23 cellular contexts compared by ENCODE assay signal in genomic region chr15:78045189-78045588, GRCh38. TPM values are rescaled to one million over a fixed set of nuclear protein-coding genes. Genes with fewer than 3 reads are reported as not detected.
A peak's percentile ranks its signal among the peaks of the same experiment; 100 is the strongest.
DNase-seq lines count a peak whose midpoint lies in the region; ATAC-seq and TF ChIP-seq lines count a peak whose summit lies in the region.
"Had no signal": no experiment of that assay in that cellular context is flagged by ENCODE, and none has a peak within 500 bp of the region (broad histone marks: within the 10 kb centered on the region; RNA-seq: fewer than 3 reads in every experiment).

No MANE protein-coding gene starts in this region.

- H3K4me1 Mint-ChIP-seq in T-helper 2 cell treated with Interferon-gamma antibody and Interleukin-4, amounts not matched to agents 5 μg/mL and 100 μg/mL, for 36 hours (ENCODE audit: low read depth) = peaks cover 78% of the 10 kb centered on the region
- peaks cover 89% of the 10 kb centered on the region for H3K4me1 Mint-ChIP-seq in activated T-helper 2 cell treated with anti-CD3 and anti-CD28 coated beads, Interferon-gamma antibody, Interleukin-2, Interleukin-4, amounts not matched to agents 10 μg/mL and 5 μg/mL and 100 μg/mL, durations not matched to agents 14 hours and 24 hours and 36 hours (ENCODE audit: low read depth)
- peaks cover 78 to 79% of the 10 kb centered on the region in 2 donors for H3K4me1 Mint-ChIP-seq in natural killer cell

- H3K27ac ChIP-seq in HL-60 (replicated peaks) (peak overlapping the region; percentile 86), caudate nucleus (ENCODE audit: low read depth, low read length) (no peak overlapping the region), esophagus squamous epithelium (peak overlapping the region in 1 of 4 donors; percentile 11)
- H3K27ac ChIP-seq: prostate gland, testis had no signal

- no peaks in the 10 kb centered on the region for H3K27me3 Mint-ChIP-seq in T-helper 2 cell treated with Interferon-gamma antibody and Interleukin-4, amounts not matched to agents 5 μg/mL and 100 μg/mL, for 36 hours (ENCODE audit: low read depth)
- H3K27me3 Mint-ChIP-seq in activated T-helper 2 cell treated with anti-CD3 and anti-CD28 coated beads, Interferon-gamma antibody, Interleukin-2, Interleukin-4, amounts not matched to agents 10 μg/mL and 5 μg/mL and 100 μg/mL, durations not matched to agents 14 hours and 24 hours and 36 hours (ENCODE audit: low read depth) = no peaks in the 10 kb centered on the region
- H3K27me3 Mint-ChIP-seq in natural killer cell (ENCODE audit: low read depth in 2 of 2) = no peaks in the 10 kb centered on the region
- H3K27me3 Mint-ChIP-seq: naive B cell had no signal

- TF ChIP-seq POLR2A in esophagus squamous epithelium (IDR thresholded peaks at IDR 0.05) = no peak

- DNase-seq in T-helper 2 cell treated with Interferon-gamma antibody and Interleukin-4, amounts not matched to agents 5 μg/mL and 100 μg/mL, for 36 hours (ENCODE audit: low spot score) = no peak
- no peak for DNase-seq in T-helper 2 cell
- no peak for DNase-seq in HL-60 (ENCODE audit: low read depth in 1 of 2, low spot score in 1 of 2)
- no peak for DNase-seq in activated T-helper 2 cell treated with anti-CD3 and anti-CD28 coated beads, Interferon-gamma antibody, Interleukin-2, Interleukin-4, amounts not matched to agents 10 μg/mL and 5 μg/mL and 100 μg/mL, durations not matched to agents 14 hours and 24 hours and 36 hours (ENCODE audit: low spot score)
- DNase-seq in natural killer cell = no peak
- no peak for DNase-seq in caudate nucleus (lab: John Stamatoyannopoulos, UW)
- DNase-seq in esophagus squamous epithelium (lab: John Stamatoyannopoulos, UW) = no peak
- DNase-seq: activated T-cell treated with anti-CD3 and anti-CD28 coated beads for 4 hours; cerebellar nuclear complex; DMS153; heart left ventricle; Karpas-422; mammary epithelial cell; naive B cell; NCI-H1417; NCI-H2171; stimulated activated CD4-positive, alpha-beta T cell treated with anti-CD3 and anti-CD28 coated beads, Interleukin-4, amount 100 ng/mL, for 4 hours; T-helper 9 cell; testis had no signal

- TF ChIP-seq CTCF in HL-60 (IDR thresholded peaks at IDR 0.05; ENCODE audit: insufficient read depth, low read length) (no peak), natural killer cell (IDR thresholded peaks at IDR 0.05) (no peak), esophagus squamous epithelium (IDR thresholded peaks at IDR 0.05) (no peak)

- H3K9me3 Mint-ChIP-seq in T-helper 2 cell treated with Interferon-gamma antibody and Interleukin-4, amounts not matched to agents 5 μg/mL and 100 μg/mL, for 36 hours = no peaks in the 10 kb centered on the region
- H3K9me3 Mint-ChIP-seq in activated T-helper 2 cell treated with anti-CD3 and anti-CD28 coated beads, Interferon-gamma antibody, Interleukin-2, Interleukin-4, amounts not matched to agents 10 μg/mL and 5 μg/mL and 100 μg/mL, durations not matched to agents 14 hours and 24 hours and 36 hours = no peaks in the 10 kb centered on the region
- no peaks in the 10 kb centered on the region for H3K9me3 Mint-ChIP-seq in natural killer cell
- H3K9me3 Mint-ChIP-seq: naive B cell had no signal

- H3K4me3 ChIP-seq in HL-60 (replicated peaks; ENCODE audit: insufficient read depth, low read length) (no peak overlapping the region), esophagus squamous epithelium (no peak overlapping the region)
- H3K4me3 ChIP-seq: heart left ventricle, prostate gland, skin epidermis, testis had no signal

- H3K4me1 ChIP-seq in esophagus squamous epithelium = peaks cover 10 to 73% (median 48%) of the 10 kb centered on the region in 3 donors

- no peaks in the 10 kb centered on the region for H3K27me3 ChIP-seq in HL-60 (ENCODE audit: insufficient read depth, poor library complexity, severe bottlenecking)
- H3K27me3 ChIP-seq in esophagus squamous epithelium = no peaks in the 10 kb centered on the region
- H3K27me3 ChIP-seq: heart left ventricle, testis had no signal

- ATAC-seq in natural killer cell (no peak), HG03097 (IDR thresholded peaks at IDR 0.05; ENCODE audit: low FRiP score, unreplicated experiment) (no peak)
- ATAC-seq: heart left ventricle had no signal

- peaks cover 0 to 32% (median 0%) of the 10 kb centered on the region in 3 donors for H3K36me3 ChIP-seq in esophagus squamous epithelium
- H3K36me3 ChIP-seq: prostate gland had no signal

- intact Hi-C loops in activated T-helper 2 cell treated with anti-CD3 and anti-CD28 coated beads, Interferon-gamma antibody, Interleukin-2, Interleukin-4, amounts not matched to agents 10 μg/mL and 5 μg/mL and 100 μg/mL, durations not matched to agents 14 hours and 24 hours and 36 hours (cut with micrococcal nuclease) = no loop called here
- intact Hi-C loops in natural killer cell (cut with micrococcal nuclease) (no loop called here), esophagus squamous epithelium (cut with DNase I) (no loop called here)

- peaks cover 55% of the 10 kb centered on the region for H3K36me3 Mint-ChIP-seq in T-helper 2 cell treated with Interferon-gamma antibody and Interleukin-4, amounts not matched to agents 5 μg/mL and 100 μg/mL, for 36 hours (ENCODE audit: low read depth)
- H3K36me3 Mint-ChIP-seq in activated T-helper 2 cell treated with anti-CD3 and anti-CD28 coated beads, Interferon-gamma antibody, Interleukin-2, Interleukin-4, amounts not matched to agents 10 μg/mL and 5 μg/mL and 100 μg/mL, durations not matched to agents 14 hours and 24 hours and 36 hours (ENCODE audit: low read depth) = peaks cover 56% of the 10 kb centered on the region
- no peaks in the 10 kb centered on the region for H3K36me3 Mint-ChIP-seq in natural killer cell

- peak overlapping the region; percentile 5 for H3K4me3 Mint-ChIP-seq in T-helper 2 cell treated with Interferon-gamma antibody and Interleukin-4, amounts not matched to agents 5 μg/mL and 100 μg/mL, for 36 hours
- H3K4me3 Mint-ChIP-seq in activated T-helper 2 cell treated with anti-CD3 and anti-CD28 coated beads, Interferon-gamma antibody, Interleukin-2, Interleukin-4, amounts not matched to agents 10 μg/mL and 5 μg/mL and 100 μg/mL, durations not matched to agents 14 hours and 24 hours and 36 hours (ENCODE audit: low read depth) = peak overlapping the region; percentile 34
- H3K4me3 Mint-ChIP-seq in natural killer cell = peak overlapping the region; percentile 7
- H3K4me3 Mint-ChIP-seq: naive B cell had no signal

- peak overlapping the region; percentile 39 for H3K27ac Mint-ChIP-seq in T-helper 2 cell treated with Interferon-gamma antibody and Interleukin-4, amounts not matched to agents 5 μg/mL and 100 μg/mL, for 36 hours
- peak overlapping the region; percentile 96 for H3K27ac Mint-ChIP-seq in activated T-helper 2 cell treated with anti-CD3 and anti-CD28 coated beads, Interferon-gamma antibody, Interleukin-2, Interleukin-4, amounts not matched to agents 10 μg/mL and 5 μg/mL and 100 μg/mL, durations not matched to agents 14 hours and 24 hours and 36 hours
- H3K27ac Mint-ChIP-seq in natural killer cell = peak overlapping the region; percentile 96 to 97
- H3K27ac Mint-ChIP-seq: naive B cell had no signal

- 73 to 92% methylated on average over 1 of the region's 1 CpG for WGBS in esophagus squamous epithelium, 2 donors

- no peaks in the 10 kb centered on the region for H3K9me3 ChIP-seq in esophagus squamous epithelium
- H3K9me3 ChIP-seq: heart left ventricle, prostate gland, testis had no signal

RNA-seq across cellular contexts. Expression of gene TBC1D2B, which starts 32.3 kb away (rescaled TPM):
- 55.0 and 63.5 TPM in 2 replicates for total RNA-seq in activated T-helper 2 cell treated with anti-CD3 and anti-CD28 coated beads, Interferon-gamma antibody, Interleukin-2, Interleukin-4, amounts not matched to agents 10 μg/mL and 5 μg/mL and 100 μg/mL, durations not matched to agents 14 hours and 24 hours and 36 hours
- total RNA-seq in natural killer cell = 10 to 100 TPM; 54.0 to 83.5 (median 56.7) TPM
- total RNA-seq in esophagus squamous epithelium = 10 to 100 TPM; 13.0 to 30.7 (median 17.8) TPM

RNA-seq across cellular contexts. Expression of gene SH2D7, which starts 47.2 kb away (rescaled TPM):
- total RNA-seq in activated T-helper 2 cell treated with anti-CD3 and anti-CD28 coated beads, Interferon-gamma antibody, Interleukin-2, Interleukin-4, amounts not matched to agents 10 μg/mL and 5 μg/mL and 100 μg/mL, durations not matched to agents 14 hours and 24 hours and 36 hours = not detected in 2 replicates
- total RNA-seq in natural killer cell (not detected), esophagus squamous epithelium (not detected)
- total RNA-seq: heart left ventricle, mammary epithelial cell, OCI-LY7 had no signal

Comparison
In these comparisons a context has a peak if more than half of its experiments do, and no peak if none do; other contexts are left out.
1. H3K27ac Mint-ChIP-seq: peak in every context shown above with its lines; median percentile 96 in natural killer cell; 96 in activated T-helper 2 cell treated with anti-CD3 and anti-CD28 coated beads, Interferon-gamma antibody, Interleukin-2, Interleukin-4, amounts not matched to agents 10 μg/mL and 5 μg/mL and 100 μg/mL, durations not matched to agents 14 hours and 24 hours and 36 hours; 39 in T-helper 2 cell treated with Interferon-gamma antibody and Interleukin-4, amounts not matched to agents 5 μg/mL and 100 μg/mL, for 36 hours.